Comparison of ENCODE assay signal across 3 cellular contexts in genomic region chr12:15152456-15152855, GRCh38.
TF ChIP-seq lines count a peak whose summit lies in the region.

No MANE protein-coding gene starts in this region.

TF ChIP-seq in SK-N-SH, 30 proteins besides CTCF, POLR2A, EP300 and RAD21:
- no peak for TF ChIP-seq MAX (IDR thresholded peaks at IDR 0.05; ENCODE audit: low read depth)
- TF ChIP-seq SMC3 (IDR thresholded peaks at IDR 0.05; ENCODE audit: low read depth, low read length): no peak
- TF ChIP-seq RCOR1 (IDR thresholded peaks at IDR 0.05; ENCODE audit: low read length): no peak
- no peak for TF ChIP-seq ELF1 (IDR thresholded peaks at IDR 0.05)
- TF ChIP-seq USF2 (IDR thresholded peaks at IDR 0.05; ENCODE audit: borderline replicate concordance, low read depth, low read length): no peak

TF ChIP-seq in SK-N-SH treated with all-trans-retinoic acid at 6 μM for 48 hours, 23 proteins besides CTCF, POLR2A, EP300 and RAD21 (continued from another document):
- TF ChIP-seq CSRNP3 (CRISPR knock-in tag; IDR thresholded peaks at IDR 0.05) (no peak), ZC3H10 (CRISPR knock-in tag; IDR thresholded peaks at IDR 0.05) (no peak), TSHZ2 (CRISPR knock-in tag; IDR thresholded peaks at IDR 0.05) (no peak), OSR1 (CRISPR knock-in tag; IDR thresholded peaks at IDR 0.05) (no peak), ZFP3 (CRISPR knock-in tag; IDR thresholded peaks at IDR 0.05) (no peak), ZNF70 (CRISPR knock-in tag; IDR thresholded peaks at IDR 0.05) (no peak)
TF ChIP-seq in SK-N-SH treated with all-trans-retinoic acid at 6 μM for 48 hours: peak in this region for 0.

TF ChIP-seq in WTC11, 78 proteins besides CTCF, POLR2A, EP300 and RAD21 (continued from another document):
- TF ChIP-seq ZNF281 (CRISPR knock-in tag; IDR thresholded peaks at IDR 0.05) (no peak), ESRRA (CRISPR knock-in tag; IDR thresholded peaks at IDR 0.05; ENCODE audit: borderline replicate concordance) (no peak), MXD4 (CRISPR knock-in tag; IDR thresholded peaks at IDR 0.05; ENCODE audit: borderline replicate concordance) (no peak), CREB1 (CRISPR knock-in tag; IDR thresholded peaks at IDR 0.05) (no peak), ETV6 (CRISPR knock-in tag; IDR thresholded peaks at IDR 0.05) (no peak), NR3C1 (CRISPR knock-in tag; conservative IDR thresholded peaks at IDR 0.05; ENCODE audit: low read depth) (no peak), KAT7 (CRISPR knock-in tag; IDR thresholded peaks at IDR 0.05; ENCODE audit: borderline replicate concordance) (no peak), USF1 (CRISPR knock-in tag; IDR thresholded peaks at IDR 0.05) (no peak), ZNF416 (CRISPR knock-in tag; IDR thresholded peaks at IDR 0.05) (no peak), ZNF512 (CRISPR knock-in tag; IDR thresholded peaks at IDR 0.05; ENCODE audit: borderline replicate concordance) (no peak), ZNF396 (CRISPR knock-in tag; IDR thresholded peaks at IDR 0.05; ENCODE audit: borderline replicate concordance) (no peak), FOXP1 (CRISPR knock-in tag; IDR thresholded peaks at IDR 0.05; ENCODE audit: borderline replicate concordance) (no peak), NR1H2 (CRISPR knock-in tag; IDR thresholded peaks at IDR 0.05) (no peak), ATF3 (CRISPR knock-in tag; conservative IDR thresholded peaks at IDR 0.05) (no peak), RORB (CRISPR knock-in tag; IDR thresholded peaks at IDR 0.05) (no peak), ZNF671 (CRISPR knock-in tag; IDR thresholded peaks at IDR 0.05) (no peak)
